ENCODE assay signal across 1 cellular context in the genomic region with DNA sequence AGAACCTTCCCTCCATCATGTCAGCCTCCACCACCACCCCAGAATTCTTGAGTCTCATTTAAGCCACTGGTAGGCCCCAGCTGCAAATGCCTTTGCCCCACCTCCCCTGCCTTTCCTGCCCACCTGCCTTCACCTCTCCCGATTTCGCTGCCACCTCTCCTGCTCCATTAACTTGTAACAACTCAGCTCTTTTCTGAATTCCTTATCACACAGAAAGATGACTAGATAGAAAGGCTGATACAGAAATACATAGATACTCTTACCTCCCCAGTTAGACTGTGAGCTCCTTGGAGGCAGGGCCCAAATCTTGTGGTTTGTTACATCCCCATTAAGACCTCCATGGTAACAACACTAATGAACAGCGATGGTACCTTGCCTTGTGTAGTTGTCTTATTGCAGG.
A peak's percentile ranks its signal among the peaks of the same experiment; 100 is the strongest.
TF ChIP-seq lines count a peak whose summit lies in the region.

No MANE protein-coding gene starts in this region.

TF ChIP-seq in HEK293, 187 proteins besides CTCF, POLR2A, EP300 and RAD21 (continued from another document):
- TF ChIP-seq, protein P1, sequence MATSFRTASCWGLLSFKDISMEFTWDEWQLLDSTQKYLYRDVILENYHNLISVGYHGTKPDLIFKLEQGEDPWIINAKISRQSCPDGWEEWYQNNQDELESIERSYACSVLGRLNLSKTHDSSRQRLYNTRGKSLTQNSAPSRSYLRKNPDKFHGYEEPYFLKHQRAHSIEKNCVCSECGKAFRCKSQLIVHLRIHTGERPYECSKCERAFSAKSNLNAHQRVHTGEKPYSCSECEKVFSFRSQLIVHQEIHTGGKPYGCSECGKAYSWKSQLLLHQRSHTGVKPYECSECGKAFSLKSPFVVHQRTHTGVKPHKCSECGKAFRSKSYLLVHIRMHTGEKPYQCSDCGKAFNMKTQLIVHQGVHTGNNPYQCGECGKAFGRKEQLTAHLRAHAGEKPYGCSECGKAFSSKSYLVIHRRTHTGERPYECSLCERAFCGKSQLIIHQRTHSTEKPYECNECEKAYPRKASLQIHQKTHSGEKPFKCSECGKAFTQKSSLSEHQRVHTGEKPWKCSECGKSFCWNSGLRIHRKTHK (tag by site-specific recombination; IDR thresholded peaks at IDR 0.05) = peak; percentile 97
- TF ChIP-seq ZNF2 (tag by site-specific recombination; IDR thresholded peaks at IDR 0.05) (no peak), ZNF169 (tag by site-specific recombination; IDR thresholded peaks at IDR 0.05) (no peak)
